18 cellular contexts compared by ENCODE assay signal in genomic region chr18:51479736-51480135, GRCh38.
A peak's percentile ranks its signal among the peaks of the same experiment; 100 is the strongest.
DNase-seq lines count a peak whose midpoint lies in the region; ATAC-seq and TF ChIP-seq lines count a peak whose summit lies in the region.
"Had no signal": no experiment of that assay in that cellular context is flagged by ENCODE, and none has a peak within 500 bp of the region (broad histone marks: within the 10 kb centered on the region; RNA-seq: fewer than 3 reads in every experiment).

No MANE protein-coding gene starts in this region.

- TF ChIP-seq CTCF in heart left ventricle (IDR thresholded peaks at IDR 0.05) (no peak), left ventricle myocardium inferior (IDR thresholded peaks at IDR 0.05; ENCODE audit: borderline replicate concordance) (no peak), right atrium auricular region (IDR thresholded peaks at IDR 0.05) (no peak), esophagus muscularis mucosa (IDR thresholded peaks at IDR 0.05) (no peak), GM13976 (IDR thresholded peaks at IDR 0.05; ENCODE audit: borderline replicate concordance, control extremely low read depth, extremely low read depth, insufficient read depth, missing control alignments) (no peak)

- H3K9me3 ChIP-seq in heart left ventricle (no peaks in the 10 kb centered on the region), right cardiac atrium (ENCODE audit: control insufficient read depth, low read length) (no peaks in the 10 kb centered on the region), left ventricle myocardium inferior (replicated peaks) (no peaks in the 10 kb centered on the region), right atrium auricular region (no peaks in the 10 kb centered on the region), esophagus muscularis mucosa (no peaks in the 10 kb centered on the region)
- H3K9me3 ChIP-seq: A549; BLaER1 treated with 17β-estradiol and CSF1 and Interleukin-3, amounts not matched to agents 10 nM and 100 nM; Caco-2 had no signal

- H3K27ac ChIP-seq in heart left ventricle (peak overlapping the region in 7 of 12 donors; percentile 24 to 80 (median 72)), right cardiac atrium (ENCODE audit: low read length) (no peak overlapping the region), left ventricle myocardium inferior (replicated peaks) (peak overlapping the region; percentile 81), right atrium auricular region (no peak overlapping the region), esophagus muscularis mucosa (replicated peaks in 1 of 4) (no peak overlapping the region)
- H3K27ac ChIP-seq: 22Rv1; A549; BLaER1 treated with 17β-estradiol and CSF1 and Interleukin-3, amounts not matched to agents 10 nM and 100 nM; C4-2B had no signal

- ATAC-seq in heart left ventricle, result no peak
- ATAC-seq in right cardiac atrium, result no peak
- ATAC-seq: A549; CD8-positive, alpha-beta T cell had no signal

- no peak for TF ChIP-seq EP300 in esophagus muscularis mucosa (IDR thresholded peaks at IDR 0.05)

- intact Hi-C loops in heart left ventricle (cut with DNase I), result no loop called here
- intact Hi-C loops in right cardiac atrium (cut with DNase I), result loop anchor here in 1 of 4 donors (10.0 kb wide), 1 partner anchor 45 kb away; no protein-coding TSS in a partner anchor
- intact Hi-C loops in left ventricle myocardium inferior (cut with micrococcal nuclease), result no loop called here
- intact Hi-C loops in esophagus muscularis mucosa (cut with DNase I), result no loop called here

- H3K36me3 ChIP-seq in heart left ventricle (no peaks in the 10 kb centered on the region), left ventricle myocardium inferior (no peaks in the 10 kb centered on the region), right atrium auricular region (no peaks in the 10 kb centered on the region), esophagus muscularis mucosa (no peaks in the 10 kb centered on the region)
- H3K36me3 ChIP-seq: BLaER1 treated with 17β-estradiol and CSF1 and Interleukin-3, amounts not matched to agents 10 nM and 100 nM had no signal

- H3K27me3 ChIP-seq in heart left ventricle, result no peaks in the 10 kb centered on the region
- no peaks in the 10 kb centered on the region for H3K27me3 ChIP-seq in right cardiac atrium (ENCODE audit: control insufficient read depth, insufficient read depth)
- H3K27me3 ChIP-seq in left ventricle myocardium inferior (ENCODE audit: low read depth), result no peaks in the 10 kb centered on the region
- H3K27me3 ChIP-seq in right atrium auricular region, result no peaks in the 10 kb centered on the region
- H3K27me3 ChIP-seq in esophagus muscularis mucosa, result no peaks in the 10 kb centered on the region
- H3K27me3 ChIP-seq: BLaER1 treated with 17β-estradiol and CSF1 and Interleukin-3, amounts not matched to agents 10 nM and 100 nM had no signal

- DNase-seq in heart left ventricle, result no peak
- DNase-seq in right cardiac atrium, result no peak
- DNase-seq in left ventricle myocardium inferior, result no peak
- no peak for DNase-seq in right atrium auricular region (ENCODE audit: low spot score)
- DNase-seq in esophagus muscularis mucosa (ENCODE audit: extremely low spot score), result peak; percentile 31
- DNase-seq in NCI-H2029 (lab: John Stamatoyannopoulos, UW), result no peak
- no peak for DNase-seq in GM13976 (ENCODE audit: low spot score)
- DNase-seq: AML-193; Caco-2; Calu3; CD4-positive, alpha-beta T cell; CD8-positive, alpha-beta T cell; DMS79 treated with DMSO at 0.1 percent for 48 hours; GF-D8 had no signal

- WGBS in heart left ventricle, 4 donors, result 76 to 85% (median 78%) methylated on average over 6 of the region's 6 CpGs
- 83% methylated on average over 6 of the region's 6 CpGs for WGBS in right cardiac atrium
- WGBS in esophagus muscularis mucosa, result 76% methylated on average over 6 of the region's 6 CpGs

- peaks cover 0 to 18% (median 1%) of the 10 kb centered on the region in 12 donors for H3K4me1 ChIP-seq in heart left ventricle
- no peaks in the 10 kb centered on the region for H3K4me1 ChIP-seq in right cardiac atrium (ENCODE audit: control insufficient read depth, insufficient read depth, low read length)
- peaks cover 19% of the 10 kb centered on the region for H3K4me1 ChIP-seq in left ventricle myocardium inferior
- no peaks in the 10 kb centered on the region for H3K4me1 ChIP-seq in right atrium auricular region
- no peaks in the 10 kb centered on the region for H3K4me1 ChIP-seq in esophagus muscularis mucosa
- H3K4me1 ChIP-seq: A549; BLaER1 treated with 17β-estradiol and CSF1 and Interleukin-3, amounts not matched to agents 10 nM and 100 nM; Caco-2 had no signal

- in situ Hi-C loops in GM13976 (cut with MboI; ENCODE audit: low sequenced_read_pairs, unreplicated experiment), result no loop called here

- H3K4me3 ChIP-seq in heart left ventricle (no peak overlapping the region), right cardiac atrium (ENCODE audit: low read length) (no peak overlapping the region), left ventricle myocardium inferior (no peak overlapping the region), right atrium auricular region (no peak overlapping the region), esophagus muscularis mucosa (no peak overlapping the region)
- H3K4me3 ChIP-seq: A549; BLaER1 treated with 17β-estradiol and CSF1 and Interleukin-3, amounts not matched to agents 10 nM and 100 nM had no signal

- TF ChIP-seq POLR2A in heart left ventricle (IDR thresholded peaks at IDR 0.05) (no peak), esophagus muscularis mucosa (IDR thresholded peaks at IDR 0.05; ENCODE audit: low read depth) (no peak)

Comparison
In these comparisons a context has a peak if more than half of its experiments do, and no peak if none do; other contexts are left out.
1. H3K27ac ChIP-seq: peak in heart left ventricle (7 of 12) and left ventricle myocardium inferior (single experiment); none in right cardiac atrium (single experiment), right atrium auricular region (0 of 2) and esophagus muscularis mucosa (0 of 4).